In genomic region chr2:27584597-27584996, GRCh38 we compare ENCODE assay signal across 2 cellular contexts.
TF ChIP-seq lines count a peak whose summit lies in the region.

No MANE protein-coding gene starts in this region.

TF ChIP-seq in SK-N-SH, 30 proteins besides CTCF, POLR2A, EP300 and RAD21 (continued from another document):
- no peak for TF ChIP-seq CHD2 (IDR thresholded peaks at IDR 0.05; ENCODE audit: low read length, partially characterized antibody)
- TF ChIP-seq, protein P1, sequence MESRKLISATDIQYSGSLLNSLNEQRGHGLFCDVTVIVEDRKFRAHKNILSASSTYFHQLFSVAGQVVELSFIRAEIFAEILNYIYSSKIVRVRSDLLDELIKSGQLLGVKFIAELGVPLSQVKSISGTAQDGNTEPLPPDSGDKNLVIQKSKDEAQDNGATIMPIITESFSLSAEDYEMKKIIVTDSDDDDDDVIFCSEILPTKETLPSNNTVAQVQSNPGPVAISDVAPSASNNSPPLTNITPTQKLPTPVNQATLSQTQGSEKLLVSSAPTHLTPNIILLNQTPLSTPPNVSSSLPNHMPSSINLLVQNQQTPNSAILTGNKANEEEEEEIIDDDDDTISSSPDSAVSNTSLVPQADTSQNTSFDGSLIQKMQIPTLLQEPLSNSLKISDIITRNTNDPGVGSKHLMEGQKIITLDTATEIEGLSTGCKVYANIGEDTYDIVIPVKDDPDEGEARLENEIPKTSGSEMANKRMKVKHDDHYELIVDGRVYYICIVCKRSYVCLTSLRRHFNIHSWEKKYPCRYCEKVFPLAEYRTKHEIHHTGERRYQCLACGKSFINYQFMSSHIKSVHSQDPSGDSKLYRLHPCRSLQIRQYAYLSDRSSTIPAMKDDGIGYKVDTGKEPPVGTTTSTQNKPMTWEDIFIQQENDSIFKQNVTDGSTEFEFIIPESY (IDR thresholded peaks at IDR 0.05; ENCODE audit: borderline replicate concordance, low read depth) = no peak
- TF ChIP-seq POLR2AphosphoS5 (IDR thresholded peaks at IDR 0.05; ENCODE audit: low read depth, low read length) = no peak
- no peak for TF ChIP-seq GABPA (IDR thresholded peaks at IDR 0.05; ENCODE audit: low read depth)
- TF ChIP-seq NFIC (IDR thresholded peaks at IDR 0.05; ENCODE audit: borderline replicate concordance) = no peak
- TF ChIP-seq YY1 (IDR thresholded peaks at IDR 0.05; ENCODE audit: low read depth) = no peak

TF ChIP-seq in SK-N-SH treated with all-trans-retinoic acid at 6 μM for 48 hours, 23 proteins besides CTCF, POLR2A, EP300 and RAD21 (continued from another document):
- TF ChIP-seq CSRNP3 (CRISPR knock-in tag; IDR thresholded peaks at IDR 0.05) (no peak), ZC3H10 (CRISPR knock-in tag; IDR thresholded peaks at IDR 0.05) (no peak), ZNF70 (CRISPR knock-in tag; IDR thresholded peaks at IDR 0.05) (no peak), ESRRG (CRISPR knock-in tag; IDR thresholded peaks at IDR 0.05) (no peak), GLIS3 (CRISPR knock-in tag; IDR thresholded peaks at IDR 0.05) (no peak), TCF4 (CRISPR knock-in tag; IDR thresholded peaks at IDR 0.05; ENCODE audit: borderline replicate concordance) (no peak), OSR1 (CRISPR knock-in tag; IDR thresholded peaks at IDR 0.05) (no peak), BACH2 (CRISPR knock-in tag; IDR thresholded peaks at IDR 0.05; ENCODE audit: borderline replicate concordance) (no peak)
